21 cellular contexts compared by ENCODE assay signal in genomic region chr7:7131273-7131672, GRCh38.
"Had no signal": no experiment of that assay in that cellular context is flagged by ENCODE, and none has a peak within 500 bp of the region (broad histone marks: within the 10 kb centered on the region; RNA-seq: fewer than 3 reads in every experiment).

No MANE protein-coding gene starts in this region.

- H3K36me3 ChIP-seq: cardiac muscle cell, left ventricle myocardium inferior, right lobe of liver, stomach, suprapubic skin, tibial nerve, WERI-Rb-1 had no signal

- H3K4me3 ChIP-seq: cardiac muscle cell, left ventricle myocardium inferior, right lobe of liver, skin epidermis, stomach, suprapubic skin, tibial nerve had no signal

- H3K4me1 ChIP-seq: right lobe of liver had no signal

- H3K27me3 ChIP-seq: cardiac muscle cell, right lobe of liver, stomach, suprapubic skin, tibial nerve had no signal

- H3K27ac ChIP-seq: cardiac muscle cell, left ventricle myocardium inferior, right lobe of liver, skin epidermis, stomach, suprapubic skin, tibial nerve, WERI-Rb-1 had no signal

- H3K9me3 ChIP-seq: left ventricle myocardium inferior, right lobe of liver, stomach, suprapubic skin, tibial nerve had no signal

- DNase-seq: activated CD4-positive, alpha-beta T cell treated with anti-CD3 and anti-CD28 coated beads for 1 hour; activated CD4-positive, alpha-beta T cell treated with anti-CD3 and anti-CD28 coated beads, Interleukin-2, amount 50 U/mL, for 1 hour; activated naive CD4-positive, alpha-beta T cell; activated T-cell treated with anti-CD3 and anti-CD28 coated beads, Interleukin-2, amount 50 U/mL, for 24 hours; amygdala; effector CD4-positive, alpha-beta T cell; erythroblast; foreskin fibroblast; kidney glomerular epithelial cell; left ventricle myocardium inferior; mammary epithelial cell; nucleus accumbens; right lobe of liver; stimulated activated CD4-positive, alpha-beta T cell treated with anti-CD3 and anti-CD28 coated beads, Interleukin-1b, Interleukin-23, amount 100 ng/mL, for 48 hours; stomach; T-helper 1 cell; WERI-Rb-1 had no signal
